In the genomic region with DNA sequence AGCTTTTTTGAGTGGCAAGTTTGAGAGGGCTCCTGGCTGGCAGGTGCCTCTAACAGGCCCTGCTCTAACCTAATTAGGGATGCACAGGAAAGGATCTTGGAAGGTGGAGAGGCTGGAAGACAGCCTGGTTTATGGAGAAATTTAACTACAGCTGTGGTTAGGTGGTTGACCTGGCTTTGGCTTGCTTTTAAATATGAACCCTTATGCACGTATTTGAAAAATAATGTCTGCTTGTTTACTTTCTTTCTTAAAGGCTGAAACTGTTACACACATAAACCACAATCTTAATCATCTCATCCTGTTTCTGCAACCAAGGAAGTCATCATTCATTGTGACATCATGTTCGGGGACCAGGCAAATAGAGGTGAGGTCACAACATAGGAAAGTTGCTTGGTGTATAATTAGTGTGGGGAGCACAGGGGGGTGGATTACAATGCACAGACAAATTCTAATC, we compare ENCODE assay signal across 1 cellular context.
TF ChIP-seq lines count a peak whose summit lies in the region.

No MANE protein-coding gene starts in this region.

TF ChIP-seq in GM12878, 131 proteins besides CTCF, POLR2A, EP300 and RAD21 (continued from another document and continues in another):
- TF ChIP-seq POU2F2 (IDR thresholded peaks at IDR 0.05; ENCODE audit: borderline replicate concordance, low read depth, low read length): no peak
- no peak for TF ChIP-seq TCF7 (IDR thresholded peaks at IDR 0.05; ENCODE audit: borderline replicate concordance)
- TF ChIP-seq NBN (IDR thresholded peaks at IDR 0.05): peak; percentile 75
- no peak for TF ChIP-seq CHD2 (IDR thresholded peaks at IDR 0.05; ENCODE audit: borderline replicate concordance, low read depth, low read length)
- TF ChIP-seq, protein P1, sequence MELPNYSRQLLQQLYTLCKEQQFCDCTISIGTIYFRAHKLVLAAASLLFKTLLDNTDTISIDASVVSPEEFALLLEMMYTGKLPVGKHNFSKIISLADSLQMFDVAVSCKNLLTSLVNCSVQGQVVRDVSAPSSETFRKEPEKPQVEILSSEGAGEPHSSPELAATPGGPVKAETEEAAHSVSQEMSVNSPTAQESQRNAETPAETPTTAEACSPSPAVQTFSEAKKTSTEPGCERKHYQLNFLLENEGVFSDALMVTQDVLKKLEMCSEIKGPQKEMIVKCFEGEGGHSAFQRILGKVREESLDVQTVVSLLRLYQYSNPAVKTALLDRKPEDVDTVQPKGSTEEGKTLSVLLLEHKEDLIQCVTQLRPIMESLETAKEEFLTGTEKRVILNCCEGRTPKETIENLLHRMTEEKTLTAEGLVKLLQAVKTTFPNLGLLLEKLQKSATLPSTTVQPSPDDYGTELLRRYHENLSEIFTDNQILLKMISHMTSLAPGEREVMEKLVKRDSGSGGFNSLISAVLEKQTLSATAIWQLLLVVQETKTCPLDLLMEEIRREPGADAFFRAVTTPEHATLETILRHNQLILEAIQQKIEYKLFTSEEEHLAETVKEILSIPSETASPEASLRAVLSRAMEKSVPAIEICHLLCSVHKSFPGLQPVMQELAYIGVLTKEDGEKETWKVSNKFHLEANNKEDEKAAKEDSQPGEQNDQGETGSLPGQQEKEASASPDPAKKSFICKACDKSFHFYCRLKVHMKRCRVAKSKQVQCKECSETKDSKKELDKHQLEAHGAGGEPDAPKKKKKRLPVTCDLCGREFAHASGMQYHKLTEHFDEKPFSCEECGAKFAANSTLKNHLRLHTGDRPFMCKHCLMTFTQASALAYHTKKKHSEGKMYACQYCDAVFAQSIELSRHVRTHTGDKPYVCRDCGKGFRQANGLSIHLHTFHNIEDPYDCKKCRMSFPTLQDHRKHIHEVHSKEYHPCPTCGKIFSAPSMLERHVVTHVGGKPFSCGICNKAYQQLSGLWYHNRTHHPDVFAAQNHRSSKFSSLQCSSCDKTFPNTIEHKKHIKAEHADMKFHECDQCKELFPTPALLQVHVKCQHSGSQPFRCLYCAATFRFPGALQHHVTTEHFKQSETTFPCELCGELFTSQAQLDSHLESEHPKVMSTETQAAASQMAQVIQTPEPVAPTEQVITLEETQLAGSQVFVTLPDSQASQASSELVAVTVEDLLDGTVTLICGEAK (IDR thresholded peaks at IDR 0.05; ENCODE audit: borderline replicate concordance): no peak; the same call in 1 of the 2 replicates
- TF ChIP-seq CEBPB (IDR thresholded peaks at IDR 0.05; ENCODE audit: borderline replicate concordance in 1 of 2, low read depth in 2 of 2, low read length in 2 of 2): no peak
- no peak for TF ChIP-seq LARP7 (IDR thresholded peaks at IDR 0.05)
- no peak for TF ChIP-seq CHD1 (IDR thresholded peaks at IDR 0.05; ENCODE audit: low read depth, low read length)
- TF ChIP-seq, protein P2, sequence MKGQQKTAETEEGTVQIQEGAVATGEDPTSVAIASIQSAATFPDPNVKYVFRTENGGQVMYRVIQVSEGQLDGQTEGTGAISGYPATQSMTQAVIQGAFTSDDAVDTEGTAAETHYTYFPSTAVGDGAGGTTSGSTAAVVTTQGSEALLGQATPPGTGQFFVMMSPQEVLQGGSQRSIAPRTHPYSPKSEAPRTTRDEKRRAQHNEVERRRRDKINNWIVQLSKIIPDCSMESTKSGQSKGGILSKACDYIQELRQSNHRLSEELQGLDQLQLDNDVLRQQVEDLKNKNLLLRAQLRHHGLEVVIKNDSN (IDR thresholded peaks at IDR 0.05; ENCODE audit: borderline replicate concordance, extremely low read length, insufficient read depth, low read depth, low read length): no peak
- TF ChIP-seq YBX1 (IDR thresholded peaks at IDR 0.05): no peak
- TF ChIP-seq SUZ12 (IDR thresholded peaks at IDR 0.05; ENCODE audit: unreplicated experiment): no peak
- no peak for TF ChIP-seq TCF3 (IDR thresholded peaks at IDR 0.05; ENCODE audit: borderline replicate concordance, insufficient read depth, low read depth, low read length)
- TF ChIP-seq TBL1XR1 (IDR thresholded peaks at IDR 0.05; ENCODE audit: low read depth, low read length): 0 out of 2 replicates have a peak, but pooled peaks have one; percentile 44
- TF ChIP-seq SP1 (IDR thresholded peaks at IDR 0.05; ENCODE audit: low read depth, low read length): no peak
- no peak for TF ChIP-seq MXI1 (IDR thresholded peaks at IDR 0.05; ENCODE audit: low read depth, low read length)
- TF ChIP-seq, protein P3, sequence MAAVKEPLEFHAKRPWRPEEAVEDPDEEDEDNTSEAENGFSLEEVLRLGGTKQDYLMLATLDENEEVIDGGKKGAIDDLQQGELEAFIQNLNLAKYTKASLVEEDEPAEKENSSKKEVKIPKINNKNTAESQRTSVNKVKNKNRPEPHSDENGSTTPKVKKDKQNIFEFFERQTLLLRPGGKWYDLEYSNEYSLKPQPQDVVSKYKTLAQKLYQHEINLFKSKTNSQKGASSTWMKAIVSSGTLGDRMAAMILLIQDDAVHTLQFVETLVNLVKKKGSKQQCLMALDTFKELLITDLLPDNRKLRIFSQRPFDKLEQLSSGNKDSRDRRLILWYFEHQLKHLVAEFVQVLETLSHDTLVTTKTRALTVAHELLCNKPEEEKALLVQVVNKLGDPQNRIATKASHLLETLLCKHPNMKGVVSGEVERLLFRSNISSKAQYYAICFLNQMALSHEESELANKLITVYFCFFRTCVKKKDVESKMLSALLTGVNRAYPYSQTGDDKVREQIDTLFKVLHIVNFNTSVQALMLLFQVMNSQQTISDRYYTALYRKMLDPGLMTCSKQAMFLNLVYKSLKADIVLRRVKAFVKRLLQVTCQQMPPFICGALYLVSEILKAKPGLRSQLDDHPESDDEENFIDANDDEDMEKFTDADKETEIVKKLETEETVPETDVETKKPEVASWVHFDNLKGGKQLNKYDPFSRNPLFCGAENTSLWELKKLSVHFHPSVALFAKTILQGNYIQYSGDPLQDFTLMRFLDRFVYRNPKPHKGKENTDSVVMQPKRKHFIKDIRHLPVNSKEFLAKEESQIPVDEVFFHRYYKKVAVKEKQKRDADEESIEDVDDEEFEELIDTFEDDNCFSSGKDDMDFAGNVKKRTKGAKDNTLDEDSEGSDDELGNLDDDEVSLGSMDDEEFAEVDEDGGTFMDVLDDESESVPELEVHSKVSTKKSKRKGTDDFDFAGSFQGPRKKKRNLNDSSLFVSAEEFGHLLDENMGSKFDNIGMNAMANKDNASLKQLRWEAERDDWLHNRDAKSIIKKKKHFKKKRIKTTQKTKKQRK (IDR thresholded peaks at IDR 0.05; ENCODE audit: low read depth, low read length): no peak
- TF ChIP-seq EZH2 (IDR thresholded peaks at IDR 0.05; ENCODE audit: borderline replicate concordance, control insufficient read depth, low read depth, low read length): no peak
- TF ChIP-seq IRF4 (IDR thresholded peaks at IDR 0.05; ENCODE audit: low read depth, low read length): no peak
- no peak for TF ChIP-seq FOS (IDR thresholded peaks at IDR 0.05; ENCODE audit: borderline replicate concordance, extremely low read depth, insufficient read length)
- TF ChIP-seq ATF2 (IDR thresholded peaks at IDR 0.05; ENCODE audit: low read length): peak; percentile 87
- TF ChIP-seq NFIC (IDR thresholded peaks at IDR 0.05; ENCODE audit: low read depth, low read length): peak; percentile 62; the same call in 1 of the 2 replicates
- TF ChIP-seq JUND (IDR thresholded peaks at IDR 0.05; ENCODE audit: low read depth, low read length): no peak
- TF ChIP-seq ATF7 (IDR thresholded peaks at IDR 0.05; ENCODE audit: low read depth): peak; percentile 98
- TF ChIP-seq CUX1 (IDR thresholded peaks at IDR 0.05; ENCODE audit: insufficient replicate concordance, low read depth, low read length): no peak
- TF ChIP-seq RFX5 (IDR thresholded peaks at IDR 0.05; ENCODE audit: low read depth, low read length): no peak
- TF ChIP-seq SREBF1 (IDR thresholded peaks at IDR 0.05; ENCODE audit: low read length): no peak
- TF ChIP-seq REST (IDR thresholded peaks at IDR 0.05; ENCODE audit: low read depth, low read length): no peak
- no peak for TF ChIP-seq ZNF274 (IDR thresholded peaks at IDR 0.05; ENCODE audit: insufficient read depth, insufficient read length)
- 0 out of 4 replicates have a peak, but pooled peaks have one; percentile 15 to 22 for TF ChIP-seq BHLHE40 (IDR thresholded peaks at IDR 0.05; ENCODE audit: borderline replicate concordance in 1 of 2, low read depth in 2 of 2, low read length in 1 of 2)
- no peak for TF ChIP-seq RB1 (IDR thresholded peaks at IDR 0.05; ENCODE audit: borderline replicate concordance)
- TF ChIP-seq MTA2 (IDR thresholded peaks at IDR 0.05; ENCODE audit: low read depth): peak; percentile 82
- TF ChIP-seq TARDBP (IDR thresholded peaks at IDR 0.05; ENCODE audit: borderline replicate concordance): no peak
- no peak for TF ChIP-seq KDM1A (IDR thresholded peaks at IDR 0.05; ENCODE audit: borderline replicate concordance)
- TF ChIP-seq IKZF2 (IDR thresholded peaks at IDR 0.05): peak; percentile 73 to 74; a peak in 3 of 4 replicates
- no peak for TF ChIP-seq ZBED1 (IDR thresholded peaks at IDR 0.05; ENCODE audit: borderline replicate concordance)
- TF ChIP-seq JUNB (IDR thresholded peaks at IDR 0.05): 0 out of 2 replicates have a peak, but pooled peaks have one; percentile 17
